In genomic region chr20:47350691-47351545, GRCh38 we compare ENCODE assay signal across 8 cellular contexts. TPM values are rescaled to one million over a fixed set of nuclear protein-coding genes. Genes with fewer than 3 reads are reported as not detected.
DNase-seq lines count a peak whose midpoint lies in the region; ATAC-seq and TF ChIP-seq lines count a peak whose summit lies in the region.

No MANE protein-coding gene starts in this region.

- no peak overlapping the region for H2AFZ ChIP-seq in OCI-LY1 (ENCODE audit: low read length)
- H2AFZ ChIP-seq in trophoblast cell (ENCODE audit: insufficient read depth, low read length, poor library complexity): no peak overlapping the region

- intact Hi-C loops in esophagus muscularis mucosa (cut with DNase I): no loop called here

- H3K27ac Mint-ChIP-seq in CD8-positive, alpha-beta memory T cell: peak overlapping the region in 3 of 8 donors; percentile 43 to 64 (median 61)

- no peak for TF ChIP-seq EP300 in esophagus muscularis mucosa (IDR thresholded peaks at IDR 0.05)

- WGBS in esophagus muscularis mucosa: 64% methylated on average over 4 of the region's 4 CpGs
- WGBS in trophoblast cell (ENCODE audit: extremely low coverage, insufficient coverage, insufficient read length): no CpG with 5 or more reads among the region's 4 CpGs

- no peak for TF ChIP-seq POLR2A in esophagus muscularis mucosa (IDR thresholded peaks at IDR 0.05; ENCODE audit: low read depth)

- H3K27me3 Mint-ChIP-seq in CD8-positive, alpha-beta memory T cell: no peaks in the 10 kb centered on the region

- H3F3A ChIP-seq in OCI-LY1 (ENCODE audit: insufficient read depth, low read length): no peaks in the 10 kb centered on the region

- H3K4me3 ChIP-seq in CD8-positive, alpha-beta memory T cell (ENCODE audit: low read length): peak overlapping the region; percentile 0
- H3K4me3 ChIP-seq in OCI-LY1 (ENCODE audit: low read depth, low read length, poor library complexity, severe bottlenecking) (peak overlapping the region; percentile 87), esophagus muscularis mucosa (peak overlapping the region; percentile 19 to 47 (median 38)), trophoblast cell (ENCODE audit: low read depth, low read length) (no peak overlapping the region)

- peaks cover 4% of the 10 kb centered on the region for H3K36me3 ChIP-seq in CD8-positive, alpha-beta memory T cell (ENCODE audit: insufficient read depth, low read length)
- peaks cover 72% of the 10 kb centered on the region; the same call in 1 of the 2 replicates for H3K36me3 ChIP-seq in OCI-LY1 (ENCODE audit: insufficient read depth, low read length)
- peaks cover 0 to 11% (median 7%) of the 10 kb centered on the region in 4 donors for H3K36me3 ChIP-seq in esophagus muscularis mucosa
- peaks cover 4% of the 10 kb centered on the region in 2 experiments for H3K36me3 ChIP-seq in trophoblast cell (ENCODE audit: control insufficient read depth in 1 of 2, insufficient read depth in 2 of 2, low read length in 2 of 2)

- H4K91ac ChIP-seq in trophoblast cell (ENCODE audit: low read depth, low read length): no peak overlapping the region

- no peaks in the 10 kb centered on the region for H3K9me3 ChIP-seq in CD8-positive, alpha-beta memory T cell (ENCODE audit: low read length)
- H3K9me3 ChIP-seq in OCI-LY1 (ENCODE audit: low read length) (no peaks in the 10 kb centered on the region), esophagus muscularis mucosa (no peaks in the 10 kb centered on the region), trophoblast cell (ENCODE audit: insufficient read depth, low read depth, low read length) (no peaks in the 10 kb centered on the region)

- H2BK12ac ChIP-seq in trophoblast cell (ENCODE audit: low read length): no peak overlapping the region

- no peak overlapping the region for H4K12ac ChIP-seq in trophoblast cell (ENCODE audit: low read depth, low read length)

- CTCF ChIA-PET in CD8-positive, alpha-beta memory T cell (lab: Charles Lee): interaction anchor here (1.0 to 1.7 kb wide), 2 partner anchors 12 to 33 kb away, joined by 3 to 8 read pairs; no protein-coding TSS in a partner anchor

- peaks cover 54% of the 10 kb centered on the region for H3K79me1 ChIP-seq in trophoblast cell (ENCODE audit: low read length)

- no peaks in the 10 kb centered on the region for H3K9me2 ChIP-seq in OCI-LY1 (ENCODE audit: low read depth, low read length)

- no peak for ATAC-seq in HG03196 (IDR thresholded peaks at IDR 0.05; ENCODE audit: unreplicated experiment)
- ATAC-seq in GM18907 (IDR thresholded peaks at IDR 0.05; ENCODE audit: unreplicated experiment): no peak

- DNase-seq in CD8-positive, alpha-beta memory T cell: no peak
- no peak for DNase-seq in esophagus muscularis mucosa (ENCODE audit: extremely low spot score)
- DNase-seq in trophoblast cell: no peak
- DNase-seq in COLO668 (lab: John Stamatoyannopoulos, UW; ENCODE audit: unreplicated experiment): no peak
- no peak for DNase-seq in NCI-H1105 (lab: John Stamatoyannopoulos, UW)

- no peaks in the 10 kb centered on the region for H3K27me3 ChIP-seq in CD8-positive, alpha-beta memory T cell (ENCODE audit: insufficient read depth, low read length, poor library complexity, severe bottlenecking)
- no peaks in the 10 kb centered on the region for H3K27me3 ChIP-seq in OCI-LY1 (ENCODE audit: insufficient read depth, low read length)
- no peaks in the 10 kb centered on the region for H3K27me3 ChIP-seq in esophagus muscularis mucosa
- no peaks in the 10 kb centered on the region for H3K27me3 ChIP-seq in trophoblast cell (ENCODE audit: insufficient read depth, low read length)

- H3K79me2 ChIP-seq in OCI-LY1 (ENCODE audit: insufficient read depth, low read length) (peaks cover 100% of the 10 kb centered on the region), trophoblast cell (ENCODE audit: control insufficient read depth, insufficient read depth, low read length, poor library complexity) (peaks cover 24% of the 10 kb centered on the region)

- no peak overlapping the region for H4K8ac ChIP-seq in trophoblast cell (ENCODE audit: low read depth, low read length)

- H3K4me2 ChIP-seq in OCI-LY1 (ENCODE audit: low read length) (peak overlapping the region; percentile 77), trophoblast cell (ENCODE audit: low read length) (peak overlapping the region; percentile 19)

- peak overlapping the region; percentile 99 for H3K9ac ChIP-seq in OCI-LY1 (ENCODE audit: low read length)
- no peak overlapping the region for H3K9ac ChIP-seq in trophoblast cell (ENCODE audit: low read length)

- POLR2A ChIA-PET in CD8-positive, alpha-beta memory T cell (lab: Charles Lee): interaction anchor here (0.5 to 1.2 kb wide), 3 partner anchors 26 to 64 kb away, joined by 3 to 6 read pairs (median 6); no protein-coding TSS in a partner anchor

- no peak overlapping the region for H3K18ac ChIP-seq in trophoblast cell (ENCODE audit: low read length)

- no peak overlapping the region for H3K4ac ChIP-seq in trophoblast cell (ENCODE audit: low read depth, low read length)

- H3K14ac ChIP-seq in trophoblast cell (ENCODE audit: low read length): no peak overlapping the region

- no peaks in the 10 kb centered on the region for H3K9me3 Mint-ChIP-seq in CD8-positive, alpha-beta memory T cell

- H3K36me3 Mint-ChIP-seq in CD8-positive, alpha-beta memory T cell: peaks cover 3 to 22% (median 13%) of the 10 kb centered on the region in 3 donors

- TF ChIP-seq CTCF in OCI-LY1 (IDR thresholded peaks at IDR 0.05; ENCODE audit: low read length) (no peak), esophagus muscularis mucosa (IDR thresholded peaks at IDR 0.05) (no peak)

- no peak overlapping the region for H2BK120ac ChIP-seq in trophoblast cell (ENCODE audit: insufficient read depth, low read length, poor library complexity)

- peaks cover 92% of the 10 kb centered on the region for H3K4me1 ChIP-seq in CD8-positive, alpha-beta memory T cell (ENCODE audit: insufficient read depth, low read length)
- H3K4me1 ChIP-seq in OCI-LY1 (ENCODE audit: insufficient read depth, low read length, severe bottlenecking) (peaks cover 89% of the 10 kb centered on the region), esophagus muscularis mucosa (peaks cover 90 to 100% (median 100%) of the 10 kb centered on the region in 4 donors), trophoblast cell (ENCODE audit: control insufficient read depth in 1 of 2, insufficient read depth in 2 of 2, low read length in 2 of 2) (peaks cover 35 to 56% of the 10 kb centered on the region in 2 experiments)

- no peak overlapping the region for H2AK5ac ChIP-seq in trophoblast cell (ENCODE audit: low read length)

- peaks cover 0 to 31% (median 21%) of the 10 kb centered on the region in 3 donors for H3K4me1 Mint-ChIP-seq in CD8-positive, alpha-beta memory T cell

- H3K27ac ChIP-seq in CD8-positive, alpha-beta memory T cell (ENCODE audit: low read depth, low read length): peak overlapping the region; percentile 89
- H3K27ac ChIP-seq in OCI-LY1 (ENCODE audit: low read depth, low read length, poor library complexity, severe bottlenecking) (peak overlapping the region; percentile 100), esophagus muscularis mucosa (replicated peaks in 1 of 4) (peak overlapping the region; percentile 97 to 100 (median 98)), trophoblast cell (ENCODE audit: low read depth, low read length) (peak overlapping the region; percentile 16)

- peak overlapping the region in 2 of 7 donors; percentile 0 to 73 for H3K4me3 Mint-ChIP-seq in CD8-positive, alpha-beta memory T cell

- H2BK5ac ChIP-seq in trophoblast cell (ENCODE audit: low read depth, low read length, poor library complexity): no peak overlapping the region

- no peak overlapping the region for H3K23ac ChIP-seq in trophoblast cell (ENCODE audit: low read length)

- no peaks in the 10 kb centered on the region for H4K20me1 ChIP-seq in OCI-LY1 (ENCODE audit: insufficient read depth, low read length)

RNA-seq across cellular contexts. Expression of gene ZMYND8, which starts 5.6 kb away (rescaled TPM):
- total RNA-seq in CD8-positive, alpha-beta memory T cell: 10 to 100 TPM; 25.8 to 30.7 TPM
- polyA plus RNA-seq in CD8-positive, alpha-beta memory T cell: 20.9 TPM
- total RNA-seq in esophagus muscularis mucosa: 10 to 100 TPM; 44.6 to 78.6 (median 65.8) TPM
- polyA plus RNA-seq in trophoblast cell (2013): 44.5 and 45.1 TPM in 2 replicates

Comparison
In these comparisons a context has a peak if more than half of its experiments do, and no peak if none do; other contexts are left out.
1. H3K27ac ChIP-seq: peak in every context shown above with its lines; median percentile 100 in OCI-LY1; 98 in esophagus muscularis mucosa; 89 in CD8-positive, alpha-beta memory T cell; 16 in trophoblast cell.